19 cellular contexts compared by ENCODE assay signal in genomic region chr2:222292113-222292737, GRCh38. TPM values are rescaled to one million over a fixed set of nuclear protein-coding genes. Genes with fewer than 3 reads are reported as not detected.
A peak's percentile ranks its signal among the peaks of the same experiment; 100 is the strongest.
DNase-seq lines count a peak whose midpoint lies in the region; ATAC-seq and TF ChIP-seq lines count a peak whose summit lies in the region.
"Had no signal": no experiment of that assay in that cellular context is flagged by ENCODE, and none has a peak within 500 bp of the region (broad histone marks: within the 10 kb centered on the region; RNA-seq: fewer than 3 reads in every experiment).

No MANE protein-coding gene starts in this region.

- TF ChIP-seq CTCF in upper lobe of right lung (IDR thresholded peaks at IDR 0.05), result no peak

- in situ Hi-C loops in HAP-1 (cut with MboI; ENCODE audit: low sequenced_read_pairs), result no loop called here

- no peak overlapping the region for H2BK5ac ChIP-seq in neuronal stem cell (ENCODE audit: low read length)

- H3K9me3 ChIP-seq in HAP-1 (no peaks in the 10 kb centered on the region), ectodermal cell (ENCODE audit: control insufficient read depth, low read length) (no peaks in the 10 kb centered on the region), iPS-18c (ENCODE audit: control insufficient read depth, insufficient read depth, low read length) (no peaks in the 10 kb centered on the region), neuronal stem cell (replicated peaks in 1 of 2; ENCODE audit: control insufficient read depth in 2 of 2, insufficient read depth in 1 of 2, low read depth in 1 of 2, low read length in 2 of 2) (peaks cover 2 to 4% of the 10 kb centered on the region in 2 donors), upper lobe of right lung (no peaks in the 10 kb centered on the region)

- H3K9ac ChIP-seq in neuronal stem cell (ENCODE audit: low read depth, low read length, poor library complexity), result no peak overlapping the region
- H3K9ac ChIP-seq: BLaER1 treated with 17β-estradiol and CSF1 and Interleukin-3, amounts not matched to agents 10 nM and 100 nM had no signal

- no peak overlapping the region for H4K8ac ChIP-seq in neuronal stem cell (ENCODE audit: low read depth, low read length)

- intact Hi-C loops in upper lobe of right lung (cut with DNase I), result no loop called here

- no peak overlapping the region for H2BK12ac ChIP-seq in neuronal stem cell (ENCODE audit: low read length)

- no peak overlapping the region for H2BK15ac ChIP-seq in neuronal stem cell (ENCODE audit: low read length)

- no peaks in the 10 kb centered on the region for H3K79me1 ChIP-seq in neuronal stem cell (ENCODE audit: low read depth, low read length)

- H3K4ac ChIP-seq in neuronal stem cell (ENCODE audit: low read length), result no peak overlapping the region

- H4K91ac ChIP-seq in neuronal stem cell (ENCODE audit: low read depth, low read length, poor library complexity), result no peak overlapping the region

- H3K27ac ChIP-seq in ectodermal cell (ENCODE audit: insufficient read depth, low read depth, low read length, poor library complexity, severe bottlenecking), result peak overlapping the region; percentile 93
- no peak overlapping the region for H3K27ac ChIP-seq in neuronal stem cell (replicated peaks; ENCODE audit: low read length)
- H3K27ac ChIP-seq in upper lobe of right lung, result no peak overlapping the region
- H3K27ac ChIP-seq: BLaER1 treated with 17β-estradiol and CSF1 and Interleukin-3, amounts not matched to agents 10 nM and 100 nM; PC-9 had no signal

- H3K4me3 ChIP-seq in HAP-1 (no peak overlapping the region), ectodermal cell (ENCODE audit: insufficient read depth, low read depth, low read length) (peak overlapping the region; percentile 74), iPS-18c (ENCODE audit: insufficient read depth, low read depth, low read length) (peak overlapping the region; percentile 0; the same call in 1 of the 2 replicates), neuronal stem cell (ENCODE audit: low read length in 2 of 2) (no peak overlapping the region), upper lobe of right lung (no peak overlapping the region)
- H3K4me3 ChIP-seq: BLaER1 treated with 17β-estradiol and CSF1 and Interleukin-3, amounts not matched to agents 10 nM and 100 nM; GM12878; PC-9 had no signal

- H2AFZ ChIP-seq in neuronal stem cell (ENCODE audit: low read length), result no peak overlapping the region
- H2AFZ ChIP-seq: PC-9 had no signal

- H3K4me1 ChIP-seq in HAP-1 (peaks cover 21% of the 10 kb centered on the region), ectodermal cell (ENCODE audit: control insufficient read depth, insufficient read depth, low read length) (peaks cover 44% of the 10 kb centered on the region), neuronal stem cell (ENCODE audit: control insufficient read depth in 2 of 2, insufficient read depth in 1 of 2, low read depth in 1 of 2, low read length in 2 of 2) (peaks cover 8 to 11% of the 10 kb centered on the region in 2 donors), upper lobe of right lung (peaks cover 17% of the 10 kb centered on the region)

- 21 to 22% methylated on average over 10 of the region's 10 CpGs for WGBS in ectodermal cell, 2 experiments
- no CpG with 5 or more reads among the region's 10 CpGs for WGBS in neuronal stem cell (ENCODE audit: extremely low coverage in 2 of 2, insufficient read length in 2 of 2, insufficient replicate concordance in 1 of 2), 2 donors

- DNase-seq in HAP-1 (ENCODE audit: low spot score in 2 of 2) (peak; percentile 30 to 37), neuronal stem cell (ENCODE audit: low spot score) (no peak), upper lobe of right lung (no peak), H4 (ENCODE audit: low spot score) (no peak)
- no peak for DNase-seq in effector CD8-positive, alpha-beta T cell (lab: John Stamatoyannopoulos, UW)
- DNase-seq: CD8-positive, alpha-beta memory T cell; DND-41; GDM1; KBM-7; NCI-H1436; NCI-H2029; NCI-H510A treated with DMSO at 0.1 percent for 48 hours; NCI-H82; PC-9 had no signal

- peak overlapping the region; percentile 32 for H2AK5ac ChIP-seq in neuronal stem cell (ENCODE audit: low read depth, low read length)

- no peak overlapping the region for H3K18ac ChIP-seq in neuronal stem cell (ENCODE audit: low read length)

- H3K36me3 ChIP-seq in HAP-1 (replicated peaks) (no peaks in the 10 kb centered on the region), ectodermal cell (ENCODE audit: control insufficient read depth, insufficient read depth, low read length) (peaks cover 36% of the 10 kb centered on the region), neuronal stem cell (replicated peaks in 1 of 2; ENCODE audit: control insufficient read depth in 2 of 2, insufficient read depth in 2 of 2, low read length in 2 of 2) (no peaks in the 10 kb centered on the region), upper lobe of right lung (no peaks in the 10 kb centered on the region)
- H3K36me3 ChIP-seq: BLaER1 treated with 17β-estradiol and CSF1 and Interleukin-3, amounts not matched to agents 10 nM and 100 nM had no signal

- no peak overlapping the region for H3K23ac ChIP-seq in neuronal stem cell (ENCODE audit: low read depth, low read length, poor library complexity)

- H3K4me2 ChIP-seq in neuronal stem cell (ENCODE audit: insufficient read depth, low read length, poor library complexity, severe bottlenecking), result no peak overlapping the region
- H3K4me2 ChIP-seq: BLaER1 treated with 17β-estradiol and CSF1 and Interleukin-3, amounts not matched to agents 10 nM and 100 nM; PC-9 had no signal

- H3K27me3 ChIP-seq in HAP-1 (ENCODE audit: low read depth) (peaks cover 6% of the 10 kb centered on the region), ectodermal cell (ENCODE audit: control insufficient read depth, insufficient read depth, low read length, poor library complexity, severe bottlenecking) (peaks cover 51% of the 10 kb centered on the region), neuronal stem cell (ENCODE audit: control insufficient read depth in 3 of 3, insufficient read depth in 3 of 3, low read depth in 1 of 3, low read length in 3 of 3) (peaks cover 39 to 97% (median 81%) of the 10 kb centered on the region in 3 experiments), upper lobe of right lung (peaks cover 97% of the 10 kb centered on the region)

- H2BK120ac ChIP-seq in neuronal stem cell (ENCODE audit: low read depth, low read length), result no peak overlapping the region

- ATAC-seq in upper lobe of right lung, result no peak
- ATAC-seq in HG03457 (IDR thresholded peaks at IDR 0.05; ENCODE audit: unreplicated experiment), result no peak
- ATAC-seq: GM12878 had no signal

- no peak overlapping the region for H3K14ac ChIP-seq in neuronal stem cell (ENCODE audit: low read length)

RNA-seq across cellular contexts. Expression of gene PAX3, which starts 6.6 kb away (rescaled TPM):
- polyA plus RNA-seq in ectodermal cell (2013, experiment 1 of 4), result 164 TPM
- 167 TPM for polyA plus RNA-seq in ectodermal cell (2013, experiment 2 of 4)
- polyA plus RNA-seq in ectodermal cell (2013, experiment 3 of 4), result 111 TPM
- 125 TPM for polyA plus RNA-seq in ectodermal cell (2013, experiment 4 of 4)
- 0.04 TPM for polyA plus RNA-seq in neuronal stem cell (2013, experiment 1 of 2)
- not detected for polyA plus RNA-seq in neuronal stem cell (2013, experiment 2 of 2)
- not detected for total RNA-seq in upper lobe of right lung
- total RNA-seq in H4 (2014; rRNA removed; shearing (Covaris generic)), result 2.3 and 5.5 TPM in 2 replicates
- total RNA-seq: CD8-positive, alpha-beta memory T cell; GM12878; PC-9 had no signal
- polyA plus RNA-seq: CD8-positive, alpha-beta memory T cell; GM12878 had no signal

Comparison
In these comparisons a context has a peak if more than half of its experiments do, and no peak if none do; other contexts are left out.
1. DNase-seq: peak in HAP-1 (2 of 2); none in neuronal stem cell (single experiment), upper lobe of right lung (single experiment), effector CD8-positive, alpha-beta T cell (single experiment) and H4 (single experiment).
2. H3K4me3 ChIP-seq: peak in ectodermal cell (single experiment) and iPS-18c (single experiment); none in HAP-1 (single experiment), neuronal stem cell (0 of 2) and upper lobe of right lung (single experiment).